Comparison of ENCODE assay signal across 14 cellular contexts in the genomic region with DNA sequence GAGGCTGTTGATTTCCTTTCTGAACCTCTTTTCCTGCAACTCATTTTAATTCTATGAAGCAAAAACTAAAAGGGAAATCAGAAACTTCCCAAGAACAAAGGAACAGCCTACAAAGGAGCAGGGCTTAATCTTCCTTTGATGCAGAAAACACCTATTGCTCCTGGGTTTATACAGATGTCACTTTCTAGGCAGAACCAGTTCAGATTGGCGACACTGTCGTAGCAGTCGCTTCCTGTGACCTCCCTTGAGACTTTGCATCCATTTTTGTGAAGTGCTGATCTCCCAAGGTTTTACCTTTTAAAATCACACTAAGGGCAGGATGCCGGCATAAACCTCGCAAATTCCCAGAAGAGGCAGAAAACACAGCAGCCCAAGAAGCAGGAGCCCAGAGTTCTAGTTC.
"Had no signal": no experiment of that assay in that cellular context is flagged by ENCODE, and none has a peak within 500 bp of the region (broad histone marks: within the 10 kb centered on the region; RNA-seq: fewer than 3 reads in every experiment).

No MANE protein-coding gene starts in this region.

- FAIRE-seq: frontal cortex, small intestine had no signal

- H3K9me3 ChIP-seq: neutrophil, upper lobe of right lung had no signal

- H3K4me3 Mint-ChIP-seq: activated CD8-positive, alpha-beta memory T cell treated with anti-CD3 and anti-CD28 coated beads, Interleukin-2, amount 10 ng/mL, durations not matched to agents 7 days and 5 days; activated naive CD8-positive, alpha-beta T cell treated with anti-CD3 and anti-CD28 coated beads, Interleukin-2, amount 10 ng/mL, durations not matched to agents 7 days and 5 days; stimulated activated memory B cell treated with anti-CD40 and anti-IgM and Interleukin-4, amounts not matched to agents 10 μg/mL and 1 μg/mL and 100 μg/mL, for 72 hours had no signal

- H3K4me1 Mint-ChIP-seq: activated CD8-positive, alpha-beta memory T cell treated with anti-CD3 and anti-CD28 coated beads, Interleukin-2, amount 10 ng/mL, durations not matched to agents 7 days and 5 days had no signal

- H3K27ac ChIP-seq: neutrophil, upper lobe of right lung had no signal

- H3K27me3 Mint-ChIP-seq: activated CD8-positive, alpha-beta memory T cell treated with anti-CD3 and anti-CD28 coated beads, Interleukin-2, amount 10 ng/mL, durations not matched to agents 7 days and 5 days; activated naive CD8-positive, alpha-beta T cell treated with anti-CD3 and anti-CD28 coated beads, Interleukin-2, amount 10 ng/mL, durations not matched to agents 7 days and 5 days; stimulated activated memory B cell treated with anti-CD40 and anti-IgM and Interleukin-4, amounts not matched to agents 10 μg/mL and 1 μg/mL and 100 μg/mL, for 72 hours had no signal

- H3K27me3 ChIP-seq: neutrophil, upper lobe of right lung had no signal

- H3K36me3 Mint-ChIP-seq: activated CD8-positive, alpha-beta memory T cell treated with anti-CD3 and anti-CD28 coated beads, Interleukin-2, amount 10 ng/mL, durations not matched to agents 7 days and 5 days had no signal

- H3K4me3 ChIP-seq: upper lobe of right lung had no signal

- H3K27ac Mint-ChIP-seq: activated CD8-positive, alpha-beta memory T cell treated with anti-CD3 and anti-CD28 coated beads, Interleukin-2, amount 10 ng/mL, durations not matched to agents 7 days and 5 days; activated naive CD8-positive, alpha-beta T cell treated with anti-CD3 and anti-CD28 coated beads, Interleukin-2, amount 10 ng/mL, durations not matched to agents 7 days and 5 days; stimulated activated memory B cell treated with anti-CD40 and anti-IgM and Interleukin-4, amounts not matched to agents 10 μg/mL and 1 μg/mL and 100 μg/mL, for 72 hours had no signal

- H3K9me3 Mint-ChIP-seq: activated naive CD8-positive, alpha-beta T cell treated with anti-CD3 and anti-CD28 coated beads, Interleukin-2, amount 10 ng/mL, durations not matched to agents 7 days and 5 days; stimulated activated memory B cell treated with anti-CD40 and anti-IgM and Interleukin-4, amounts not matched to agents 10 μg/mL and 1 μg/mL and 100 μg/mL, for 72 hours had no signal

- DNase-seq: activated CD4-positive, alpha-beta T cell treated with anti-CD3 and anti-CD28 coated beads for 1 hour; activated CD4-positive, alpha-beta T cell treated with anti-CD3 and anti-CD28 coated beads, Interleukin-2, amount 50 U/mL, for 48 hours; activated CD8-positive, alpha-beta memory T cell treated with anti-CD3 and anti-CD28 coated beads, Interleukin-2, amount 10 ng/mL, durations not matched to agents 7 days and 5 days; activated gamma-delta T cell; activated naive CD8-positive, alpha-beta T cell treated with anti-CD3 and anti-CD28 coated beads, Interleukin-2, amount 10 ng/mL, durations not matched to agents 7 days and 5 days; activated T-cell treated with anti-CD3 and anti-CD28 coated beads, Interleukin-2, amount 50 U/mL, for 48 hours; aorta; posterior cingulate gyrus; small intestine; substantia nigra; upper lobe of right lung had no signal
